8 cellular contexts compared by ENCODE assay signal in the genomic region with DNA sequence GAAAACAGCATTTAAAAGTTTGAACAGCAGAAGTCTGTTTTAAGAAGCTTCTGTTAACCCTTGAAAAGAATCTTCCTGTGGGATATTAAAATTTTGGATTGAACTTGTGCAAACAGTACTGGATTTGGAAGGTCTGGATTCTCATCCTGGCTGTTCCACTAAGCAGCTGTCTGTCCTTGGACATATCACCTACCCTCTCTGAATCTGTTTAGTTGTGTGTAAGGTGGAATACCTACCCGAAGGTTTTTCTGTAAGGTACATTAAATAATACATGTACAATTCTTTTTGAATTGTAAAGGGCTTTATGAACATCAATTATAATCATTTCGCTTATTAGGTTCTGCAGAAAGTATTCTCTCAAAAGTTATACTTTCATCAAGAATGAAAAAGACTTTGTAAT. TPM values are rescaled to one million over a fixed set of nuclear protein-coding genes. Genes with fewer than 3 reads are reported as not detected.
A peak's percentile ranks its signal among the peaks of the same experiment; 100 is the strongest.
DNase-seq lines count a peak whose midpoint lies in the region; ATAC-seq, FAIRE-seq and TF ChIP-seq lines count a peak whose summit lies in the region.

No MANE protein-coding gene starts in this region.

- DNase-seq in cardiac muscle cell (ENCODE audit: low read depth in 1 of 2, low spot score in 1 of 2) = no peak
- no peak for DNase-seq in left ventricle myocardium superior
- no peak for DNase-seq in astrocyte (ENCODE audit: low read depth)
- no peak for DNase-seq in upper lobe of left lung
- no peak for DNase-seq in retina
- no peak for DNase-seq in cerebellar nuclear complex (lab: John Stamatoyannopoulos, UW)
- no peak for DNase-seq in NCI-H748 treated with DMSO at 0.1 percent for 48 hours (lab: John Stamatoyannopoulos, UW)

- TF ChIP-seq CTCF in cardiac muscle cell (IDR thresholded peaks at IDR 0.05; ENCODE audit: low read depth, low read length) (no peak), astrocyte (IDR thresholded peaks at IDR 0.05; ENCODE audit: insufficient read depth, low read depth, low read length) (no peak), upper lobe of left lung (IDR thresholded peaks at IDR 0.05) (no peak)

- H3K9me3 ChIP-seq in cardiac muscle cell (ENCODE audit: low read depth) (no peaks in the 10 kb centered on the region), astrocyte (ENCODE audit: insufficient read depth, low read depth, low read length) (no peaks in the 10 kb centered on the region), mesodermal cell (ENCODE audit: control insufficient read depth, low read length) (no peaks in the 10 kb centered on the region), upper lobe of left lung (no peaks in the 10 kb centered on the region)

- peak overlapping the region; percentile 96 for H3K27ac ChIP-seq in cardiac muscle cell
- H3K27ac ChIP-seq in astrocyte (ENCODE audit: low read depth, low read length) = no peak overlapping the region
- no peak overlapping the region for H3K27ac ChIP-seq in mesodermal cell (ENCODE audit: low read depth, low read length, severe bottlenecking)
- peak overlapping the region in 1 of 4 donors; percentile 98 for H3K27ac ChIP-seq in upper lobe of left lung

- peak overlapping the region; percentile 84 for H3K4me2 ChIP-seq in astrocyte (ENCODE audit: low read length)

- H4K20me1 ChIP-seq in astrocyte (ENCODE audit: insufficient read depth, low read length) = no peaks in the 10 kb centered on the region

- peaks cover 2% of the 10 kb centered on the region for H3K36me3 Mint-ChIP-seq in astrocyte (ENCODE audit: low read depth, unreplicated experiment)

- H3K4me1 Mint-ChIP-seq in astrocyte (ENCODE audit: low read depth, unreplicated experiment) = peaks cover 16% of the 10 kb centered on the region

- intact Hi-C loops in left ventricle myocardium superior (cut with micrococcal nuclease) = no loop called here

- H3K27me3 ChIP-seq in cardiac muscle cell (no peaks in the 10 kb centered on the region), astrocyte (ENCODE audit: insufficient read depth, low read length) (no peaks in the 10 kb centered on the region), upper lobe of left lung (no peaks in the 10 kb centered on the region)

- WGBS in mesodermal cell (ENCODE audit: insufficient coverage in 2 of 2), 2 experiments = no CpG with 5 or more reads among the region's 2 CpGs
- 62 to 69% methylated on average over 2 of the region's 2 CpGs for WGBS in upper lobe of left lung, 2 donors

- H3K9me3 Mint-ChIP-seq in astrocyte (ENCODE audit: unreplicated experiment) = no peaks in the 10 kb centered on the region

- no peak for ATAC-seq in left ventricle myocardium superior
- no peak for ATAC-seq in upper lobe of left lung (ENCODE audit: low FRiP score in 2 of 2)

- peak overlapping the region; percentile 83 for H3K9ac ChIP-seq in astrocyte (ENCODE audit: low read length)

- H3K4me3 ChIP-seq in cardiac muscle cell (peak overlapping the region; percentile 88), astrocyte (ENCODE audit: insufficient read depth, low read depth, low read length) (peak overlapping the region; percentile 17), mesodermal cell (ENCODE audit: extremely low read depth, insufficient read depth, low read length, poor library complexity, severe bottlenecking) (peak overlapping the region; percentile 67), upper lobe of left lung (peak overlapping the region in 3 of 4 donors; percentile 66 to 94 (median 93))

- peaks cover 28% of the 10 kb centered on the region for H3K79me2 ChIP-seq in astrocyte (ENCODE audit: insufficient read depth, low read length)

- H3K27me3 Mint-ChIP-seq in astrocyte (ENCODE audit: low read depth, unreplicated experiment) = no peaks in the 10 kb centered on the region

- H3K4me1 ChIP-seq in cardiac muscle cell (ENCODE audit: low read depth) = peaks cover 27% of the 10 kb centered on the region
- peaks cover 7% of the 10 kb centered on the region for H3K4me1 ChIP-seq in astrocyte (ENCODE audit: insufficient read depth, low read length)
- H3K4me1 ChIP-seq in mesodermal cell (ENCODE audit: control insufficient read depth, insufficient read depth, low read length, poor library complexity, severe bottlenecking) = peaks cover 5% of the 10 kb centered on the region
- H3K4me1 ChIP-seq in upper lobe of left lung = peaks cover 7 to 19% (median 15%) of the 10 kb centered on the region in 4 donors

- peak overlapping the region; percentile 94 for H3K4me3 Mint-ChIP-seq in astrocyte (ENCODE audit: unreplicated experiment)

- H2AFZ ChIP-seq in astrocyte (ENCODE audit: low read depth, low read length) = no peak overlapping the region

- no peak for FAIRE-seq in astrocyte (lab: Jason Lieb, UNC)

- peak overlapping the region; percentile 15 for H3K27ac Mint-ChIP-seq in astrocyte (ENCODE audit: unreplicated experiment)

- no peak for TF ChIP-seq EP300 in upper lobe of left lung (IDR thresholded peaks at IDR 0.05)

- H3K36me3 ChIP-seq in cardiac muscle cell (peaks cover 14% of the 10 kb centered on the region), astrocyte (ENCODE audit: insufficient read depth, low read length) (peaks cover 4% of the 10 kb centered on the region), mesodermal cell (ENCODE audit: control insufficient read depth, insufficient read depth, low read length) (no peaks in the 10 kb centered on the region), upper lobe of left lung (peaks cover 0 to 9% (median 0%) of the 10 kb centered on the region in 4 donors)

- TF ChIP-seq POLR2A in upper lobe of left lung (IDR thresholded peaks at IDR 0.05) = no peak

RNA-seq across cellular contexts. Expression of a gene that starts 2.2 kb away (rescaled TPM):
- 54.0 and 84.9 TPM in 2 replicates for total RNA-seq in cardiac muscle cell
- polyA plus RNA-seq in cardiac muscle cell = 98.7 and 160 TPM in 2 replicates
- total RNA-seq in left ventricle myocardium superior = 82.4 TPM
- 79.9 and 84.2 TPM in 2 replicates for total RNA-seq in astrocyte
- polyA plus RNA-seq in mesodermal cell (2013, experiment 1 of 2) = 54.3 TPM
- polyA plus RNA-seq in mesodermal cell (2013, experiment 2 of 2) = 59.0 TPM
- total RNA-seq in upper lobe of left lung = 100 to 1,000 TPM in 1 of 6 donors, 10 to 100 TPM in 5; 38.0 to 129 (median 57.1) TPM

RNA-seq across cellular contexts. Expression of a gene that starts 45.0 kb away (rescaled TPM):
- total RNA-seq in cardiac muscle cell = 10.9 and 25.6 TPM in 2 replicates
- polyA plus RNA-seq in cardiac muscle cell = 28.3 and 37.8 TPM in 2 replicates
- 20.6 TPM for total RNA-seq in left ventricle myocardium superior
- total RNA-seq in astrocyte = 24.1 and 26.3 TPM in 2 replicates
- 46.7 TPM for polyA plus RNA-seq in mesodermal cell (2013, experiment 1 of 2)
- 54.5 TPM for polyA plus RNA-seq in mesodermal cell (2013, experiment 2 of 2)
- 10 to 100 TPM in 5 of 6 donors, 1 to 10 TPM in 1; 3.4 to 27.4 (median 19.4) TPM for total RNA-seq in upper lobe of left lung

RNA-seq across cellular contexts. Expression of a gene that starts 45.5 kb away (rescaled TPM):
- total RNA-seq in cardiac muscle cell (19.9 and 31.0 TPM in 2 replicates), left ventricle myocardium superior (42.7 TPM), astrocyte (80.7 and 82.0 TPM in 2 replicates), upper lobe of left lung (100 to 1,000 TPM in 1 of 6 donors, 10 to 100 TPM in 5; 24.2 to 117 (median 41.6) TPM)
- polyA plus RNA-seq in cardiac muscle cell = 31.3 and 45.8 TPM in 2 replicates
- polyA plus RNA-seq in mesodermal cell (2013, experiment 1 of 2) = 33.1 TPM
- 29.4 TPM for polyA plus RNA-seq in mesodermal cell (2013, experiment 2 of 2)

Comparison
In these comparisons a context has a peak if more than half of its experiments do, and no peak if none do; other contexts are left out.
1. H3K4me3 ChIP-seq: peak in every context shown above with its lines; median percentile 93 in upper lobe of left lung; 88 in cardiac muscle cell; 67 in mesodermal cell; 17 in astrocyte.